1 cellular context compared by ENCODE assay signal in genomic region chr19:52688931-52689796, GRCh38.
TF ChIP-seq lines count a peak whose summit lies in the region.

No MANE protein-coding gene starts in this region.

TF ChIP-seq in GM12878, 131 proteins besides CTCF, POLR2A, EP300 and RAD21:
- TF ChIP-seq, protein P1, sequence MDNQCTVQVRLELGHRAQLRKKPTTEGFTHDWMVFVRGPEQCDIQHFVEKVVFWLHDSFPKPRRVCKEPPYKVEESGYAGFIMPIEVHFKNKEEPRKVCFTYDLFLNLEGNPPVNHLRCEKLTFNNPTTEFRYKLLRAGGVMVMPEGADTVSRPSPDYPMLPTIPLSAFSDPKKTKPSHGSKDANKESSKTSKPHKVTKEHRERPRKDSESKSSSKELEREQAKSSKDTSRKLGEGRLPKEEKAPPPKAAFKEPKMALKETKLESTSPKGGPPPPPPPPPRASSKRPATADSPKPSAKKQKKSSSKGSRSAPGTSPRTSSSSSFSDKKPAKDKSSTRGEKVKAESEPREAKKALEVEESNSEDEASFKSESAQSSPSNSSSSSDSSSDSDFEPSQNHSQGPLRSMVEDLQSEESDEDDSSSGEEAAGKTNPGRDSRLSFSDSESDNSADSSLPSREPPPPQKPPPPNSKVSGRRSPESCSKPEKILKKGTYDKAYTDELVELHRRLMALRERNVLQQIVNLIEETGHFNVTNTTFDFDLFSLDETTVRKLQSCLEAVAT (IDR thresholded peaks at IDR 0.05), result 0 out of 2 replicates have a peak, but pooled peaks have one; percentile 33
- TF ChIP-seq HDGF (IDR thresholded peaks at IDR 0.05) (0 out of 2 replicates have a peak, but pooled peaks have one; percentile 23), IKZF2 (IDR thresholded peaks at IDR 0.05) (0 out of 4 replicates have a peak, but pooled peaks of 1 of the 2 experiments have one; percentile 19)
TF ChIP-seq in GM12878: peak in this region for 3; not testable (repeated sequence) for 128.
